21 cellular contexts compared by ENCODE assay signal in genomic region chr5:78675956-78676727, GRCh38.
"Had no signal": no experiment of that assay in that cellular context is flagged by ENCODE, and none has a peak within 500 bp of the region (broad histone marks: within the 10 kb centered on the region; RNA-seq: fewer than 3 reads in every experiment).

No MANE protein-coding gene starts in this region.

- H3K27me3 ChIP-seq: brain microvascular endothelial cell, dorsolateral prefrontal cortex, esophagus muscularis mucosa, gastroesophageal sphincter, sigmoid colon, upper lobe of left lung had no signal

- H3K4me1 ChIP-seq: gastroesophageal sphincter, upper lobe of left lung had no signal

- DNase-seq: activated CD4-positive, alpha-beta T cell treated with anti-CD3 and anti-CD28 coated beads, Interleukin-2, amount 10 ng/mL, durations not matched to agents 7 days and 5 days; activated CD4-positive, CD25-positive, alpha-beta regulatory T cell treated with anti-CD3 and anti-CD28 coated beads, Interleukin-2, amount 50 U/mL, for 72 hours; activated CD8-positive, alpha-beta T cell treated with anti-CD3 and anti-CD28 coated beads for 36 hours; activated gamma-delta T cell; aorta; brain microvascular endothelial cell; central memory CD4-positive, alpha-beta T cell; dorsolateral prefrontal cortex; head of caudate nucleus; islet precursor cell; left cardiac atrium; naive thymus-derived CD8-positive, alpha-beta T cell; sigmoid colon; stimulated activated CD4-positive, alpha-beta T cell treated with anti-CD3 and anti-CD28 coated beads, Interleukin-4, amount 100 ng/mL, for 1 hour; stimulated activated naive CD4-positive, alpha-beta T cell treated with Interleukin-2 at 50 U/mL for 16 hours; T-cell; upper lobe of left lung; WERI-Rb-1 had no signal

- H3K36me3 ChIP-seq: brain microvascular endothelial cell, esophagus muscularis mucosa, gastroesophageal sphincter, sigmoid colon, thoracic aorta, upper lobe of left lung, WERI-Rb-1 had no signal

- H3K9me3 ChIP-seq: esophagus muscularis mucosa, gastroesophageal sphincter, sigmoid colon, thoracic aorta, upper lobe of left lung had no signal

- H3K4me3 ChIP-seq: dorsolateral prefrontal cortex, esophagus muscularis mucosa, gastroesophageal sphincter, sigmoid colon, thoracic aorta, upper lobe of left lung had no signal

- ATAC-seq: activated CD8-positive, alpha-beta T cell treated with anti-CD3 and anti-CD28 coated beads for 36 hours; gastroesophageal sphincter; left cardiac atrium; naive thymus-derived CD8-positive, alpha-beta T cell; T-cell had no signal

- H3K27ac ChIP-seq: brain microvascular endothelial cell, dorsolateral prefrontal cortex, esophagus muscularis mucosa, gastroesophageal sphincter, sigmoid colon, thoracic aorta, upper lobe of left lung, WERI-Rb-1 had no signal
